ENCODE assay signal across 12 cellular contexts in genomic region chr18:394997-395383, GRCh38.
A peak's percentile ranks its signal among the peaks of the same experiment; 100 is the strongest.
DNase-seq lines count a peak whose midpoint lies in the region; ATAC-seq, FAIRE-seq and TF ChIP-seq lines count a peak whose summit lies in the region.
"Had no signal": no experiment of that assay in that cellular context is flagged by ENCODE, and none has a peak within 500 bp of the region (broad histone marks: within the 10 kb centered on the region; RNA-seq: fewer than 3 reads in every experiment).

No MANE protein-coding gene starts in this region.

- H3K4me3 ChIP-seq in fibroblast of villous mesenchyme (ENCODE audit: low read depth, low read length): no peak overlapping the region

- no peak for FAIRE-seq in frontal cortex (lab: Jason Lieb, UNC)

- ATAC-seq in activated CD4-positive, CD25-positive, alpha-beta regulatory T cell treated with anti-CD3 and anti-CD28 coated beads, Interleukin-2, amount 50 U/mL, for 24 hours: no peak

- TF ChIP-seq CTCF in fibroblast of villous mesenchyme (IDR thresholded peaks at IDR 0.05; ENCODE audit: insufficient read depth, low read depth, low read length): no peak

- DNase-seq in DMS 273 (lab: John Stamatoyannopoulos, UW; ENCODE audit: unreplicated experiment) (peak; percentile 86), NCI-H774 (lab: John Stamatoyannopoulos, UW) (peak; percentile 62), fibroblast of villous mesenchyme (ENCODE audit: low read depth) (peak; percentile 43), pons (ENCODE audit: low spot score) (peak; percentile 32), LoVo (ENCODE audit: low spot score) (no peak), frontal cortex (ENCODE audit: low spot score in 2 of 2) (no peak)
- no peak for DNase-seq in activated effector memory CD4-positive, alpha-beta T cell treated with anti-CD3 and anti-CD28 coated beads, Interleukin-2, amount 50 U/mL, for 16 hours
- DNase-seq: activated T-cell treated with anti-CD3 and anti-CD28 coated beads, Interleukin-2, amount 50 U/mL, for 1 hour; DND-41; NCI-H1105 treated with DMSO at 0.1 percent for 48 hours; stimulated activated CD8-positive, alpha-beta memory T cell treated with anti-CD3 and anti-CD28 coated beads, Interleukin-4, amount 100 ng/mL, for 48 hours had no signal

Comparison
In these comparisons a context has a peak if more than half of its experiments do, and no peak if none do; other contexts are left out.
1. DNase-seq: peak in DMS 273 (single experiment), NCI-H774 (single experiment), fibroblast of villous mesenchyme (single experiment) and pons (single experiment); none in activated effector memory CD4-positive, alpha-beta T cell treated with anti-CD3 and anti-CD28 coated beads, Interleukin-2, amount 50 U/mL, for 16 hours (single experiment), LoVo (single experiment) and frontal cortex (0 of 2).